Comparison of ENCODE assay signal across 10 cellular contexts in genomic region chr5:169350759-169351240, GRCh38.
DNase-seq lines count a peak whose midpoint lies in the region; ATAC-seq and TF ChIP-seq lines count a peak whose summit lies in the region.
"Had no signal": no experiment of that assay in that cellular context is flagged by ENCODE, and none has a peak within 500 bp of the region (broad histone marks: within the 10 kb centered on the region; RNA-seq: fewer than 3 reads in every experiment).

No MANE protein-coding gene starts in this region.

- TF ChIP-seq CTCF in astrocyte of the spinal cord (IDR thresholded peaks at IDR 0.05; ENCODE audit: low read depth, low read length) = no peak

- no peak for TF ChIP-seq POLR2A in GM18505 (IDR thresholded peaks at IDR 0.05; ENCODE audit: borderline replicate concordance, extremely low read depth, insufficient read depth, insufficient read length)

- DNase-seq in AG08395 (ENCODE audit: low spot score) = peak; percentile 97
- DNase-seq in astrocyte of the spinal cord (ENCODE audit: low read depth, low spot score) = peak; percentile 97
- peak; percentile 96 for DNase-seq in kidney glomerular epithelial cell (lab: John Stamatoyannopoulos, UW)
- no peak for DNase-seq in hippocampal formation (lab: John Stamatoyannopoulos, UW)

- in situ Hi-C loops in astrocyte of the spinal cord (cut with HindIII; ENCODE audit: low sequenced_read_pairs) = no loop called here

- no peak overlapping the region for H3K4me3 ChIP-seq in astrocyte of the spinal cord (ENCODE audit: low read depth, low read length)
- H3K4me3 ChIP-seq: esophagus muscularis mucosa, skin epidermis had no signal

- ATAC-seq in HG02938 (IDR thresholded peaks at IDR 0.05; ENCODE audit: unreplicated experiment) = peak; percentile 43
- ATAC-seq in GM21360 (IDR thresholded peaks at IDR 0.05; ENCODE audit: unreplicated experiment) = no peak
- ATAC-seq in GM21528 (IDR thresholded peaks at IDR 0.05; ENCODE audit: low FRiP score, unreplicated experiment) = no peak
- no peak for ATAC-seq in GM18505 (IDR thresholded peaks at IDR 0.05; ENCODE audit: unreplicated experiment)

Comparison
In these comparisons a context has a peak if more than half of its experiments do, and no peak if none do; other contexts are left out.
1. DNase-seq: peak in AG08395 (single experiment), astrocyte of the spinal cord (single experiment) and kidney glomerular epithelial cell (single experiment); none in hippocampal formation (0 of 2).